Comparison of ENCODE assay signal across 13 cellular contexts in genomic region chr10:113132651-113133088, GRCh38.
DNase-seq lines count a peak whose midpoint lies in the region; ATAC-seq and TF ChIP-seq lines count a peak whose summit lies in the region.
"Had no signal": no experiment of that assay in that cellular context is flagged by ENCODE, and none has a peak within 500 bp of the region (broad histone marks: within the 10 kb centered on the region; RNA-seq: fewer than 3 reads in every experiment).

No MANE protein-coding gene starts in this region.

- H3K27ac Mint-ChIP-seq in endothelial cell (ENCODE audit: unreplicated experiment) (peak overlapping the region; percentile 85), mesothelial cell of epicardium (peak overlapping the region; percentile 66), type B pancreatic cell (peak overlapping the region; percentile 21)
- H3K27ac Mint-ChIP-seq: activated CD8-positive, alpha-beta T cell treated with anti-CD3 and anti-CD28 coated beads for 36 hours had no signal

- ATAC-seq in GM18909 (IDR thresholded peaks at IDR 0.05; ENCODE audit: poor library complexity, unreplicated experiment) (no peak), GM18502 (IDR thresholded peaks at IDR 0.05; ENCODE audit: poor library complexity, unreplicated experiment) (no peak)
- ATAC-seq: activated CD8-positive, alpha-beta T cell treated with anti-CD3 and anti-CD28 coated beads for 36 hours; K562 had no signal

- H3K36me3 Mint-ChIP-seq in endothelial cell (ENCODE audit: low read depth, unreplicated experiment) (peaks cover 3% of the 10 kb centered on the region), mesothelial cell of epicardium (no peaks in the 10 kb centered on the region), type B pancreatic cell (peaks cover 10% of the 10 kb centered on the region)
- H3K36me3 Mint-ChIP-seq: activated naive CD4-positive, alpha-beta T cell treated with anti-CD3 and anti-CD28 coated beads, Interleukin-2, amount 10 ng/mL, durations not matched to agents 7 days and 5 days had no signal

- peak; percentile 61 for DNase-seq in NCI-H82 (lab: John Stamatoyannopoulos, UW)
- no peak for DNase-seq in NCI-H82 treated with DMSO at 0.1 percent for 48 hours (lab: John Stamatoyannopoulos, UW; ENCODE audit: unreplicated experiment)
- DNase-seq in endothelial cell (ENCODE audit: low spot score): peak; percentile 23
- DNase-seq in mesothelial cell of epicardium (ENCODE audit: low spot score in 2 of 2, unreplicated experiment in 2 of 2): no peak
- DNase-seq in type B pancreatic cell (ENCODE audit: extremely low spot score, unreplicated experiment): no peak
- no peak for DNase-seq in mucosa of gallbladder (ENCODE audit: low spot score)
- DNase-seq: activated CD8-positive, alpha-beta T cell treated with anti-CD3 and anti-CD28 coated beads for 36 hours; activated naive CD4-positive, alpha-beta T cell treated with anti-CD3 and anti-CD28 coated beads, Interleukin-2, amount 10 ng/mL, durations not matched to agents 7 days and 5 days; cortex of kidney; NCI-H2029 had no signal

- H3K4me3 Mint-ChIP-seq in endothelial cell (ENCODE audit: unreplicated experiment): no peak overlapping the region
- peak overlapping the region; percentile 11 for H3K4me3 Mint-ChIP-seq in mesothelial cell of epicardium
- H3K4me3 Mint-ChIP-seq in type B pancreatic cell: peak overlapping the region; percentile 44
- H3K4me3 Mint-ChIP-seq: activated CD8-positive, alpha-beta T cell treated with anti-CD3 and anti-CD28 coated beads for 36 hours; activated naive CD4-positive, alpha-beta T cell treated with anti-CD3 and anti-CD28 coated beads, Interleukin-2, amount 10 ng/mL, durations not matched to agents 7 days and 5 days had no signal

- H3K9me3 Mint-ChIP-seq in endothelial cell (ENCODE audit: unreplicated experiment) (no peaks in the 10 kb centered on the region), mesothelial cell of epicardium (no peaks in the 10 kb centered on the region), type B pancreatic cell (no peaks in the 10 kb centered on the region)
- H3K9me3 Mint-ChIP-seq: activated CD8-positive, alpha-beta T cell treated with anti-CD3 and anti-CD28 coated beads for 36 hours; activated naive CD4-positive, alpha-beta T cell treated with anti-CD3 and anti-CD28 coated beads, Interleukin-2, amount 10 ng/mL, durations not matched to agents 7 days and 5 days had no signal

- H3K27me3 Mint-ChIP-seq in endothelial cell (ENCODE audit: unreplicated experiment) (peaks cover 4% of the 10 kb centered on the region), mesothelial cell of epicardium (ENCODE audit: low read depth) (peaks cover 2% of the 10 kb centered on the region), type B pancreatic cell (peaks cover 31% of the 10 kb centered on the region)

- no peak for TF ChIP-seq CTCF in endothelial cell (IDR thresholded peaks at IDR 0.05; ENCODE audit: unreplicated experiment)
- TF ChIP-seq CTCF in mesothelial cell of epicardium (IDR thresholded peaks at IDR 0.05; ENCODE audit: unreplicated experiment): no peak
- no peak for TF ChIP-seq CTCF in type B pancreatic cell (conservative IDR thresholded peaks at IDR 0.05)

- H3K4me1 Mint-ChIP-seq in endothelial cell (ENCODE audit: unreplicated experiment): peaks cover 57% of the 10 kb centered on the region
- peaks cover 52% of the 10 kb centered on the region for H3K4me1 Mint-ChIP-seq in mesothelial cell of epicardium
- peaks cover 59% of the 10 kb centered on the region for H3K4me1 Mint-ChIP-seq in type B pancreatic cell (ENCODE audit: unreplicated experiment)
- H3K4me1 Mint-ChIP-seq: activated naive CD4-positive, alpha-beta T cell treated with anti-CD3 and anti-CD28 coated beads, Interleukin-2, amount 10 ng/mL, durations not matched to agents 7 days and 5 days had no signal

Comparison
In these comparisons a context has a peak if more than half of its experiments do, and no peak if none do; other contexts are left out.
1. DNase-seq: peak in NCI-H82 (single experiment) and endothelial cell (single experiment); none in NCI-H82 treated with DMSO at 0.1 percent for 48 hours (single experiment), mesothelial cell of epicardium (0 of 2), type B pancreatic cell (single experiment) and mucosa of gallbladder (single experiment).
2. H3K27ac Mint-ChIP-seq: peak in every context shown above with its lines; median percentile 85 in endothelial cell; 66 in mesothelial cell of epicardium; 21 in type B pancreatic cell.